Comparison of ENCODE assay signal across 7 cellular contexts in the genomic region with DNA sequence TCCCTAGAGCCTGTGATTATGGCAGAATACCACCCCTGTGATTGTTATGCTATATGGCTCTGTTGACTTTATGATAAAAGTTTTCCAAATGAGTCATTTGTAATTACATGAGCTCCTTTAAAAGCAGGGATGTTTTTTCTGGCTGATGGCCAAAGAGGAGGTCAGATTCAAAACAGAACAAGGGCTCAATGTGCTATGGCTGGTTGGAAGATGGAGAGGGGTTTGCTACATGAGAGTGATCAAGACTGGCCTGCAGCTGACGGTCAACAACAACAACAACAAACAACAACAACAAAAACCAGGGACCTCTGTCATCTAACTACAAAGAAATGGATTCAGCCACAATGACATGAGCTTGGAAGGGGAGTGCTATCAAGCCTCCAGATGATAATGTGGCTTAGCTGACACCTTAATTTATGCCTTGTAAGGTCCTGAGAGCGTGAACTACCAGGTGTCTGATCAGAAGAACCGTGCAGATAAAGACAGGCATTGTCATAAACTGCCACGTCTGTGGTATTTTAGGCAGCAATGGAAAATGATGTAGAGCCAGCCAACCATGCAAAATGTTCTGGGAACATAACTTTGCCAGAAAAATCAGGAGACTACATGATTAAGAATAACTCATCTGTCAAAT. TPM values are rescaled to one million over a fixed set of nuclear protein-coding genes. Genes with fewer than 3 reads are reported as not detected.
DNase-seq lines count a peak whose midpoint lies in the region; ATAC-seq and TF ChIP-seq lines count a peak whose summit lies in the region.

No MANE protein-coding gene starts in this region.

- no peak overlapping the region for H3K4me3 ChIP-seq in epithelial cell of proximal tubule (ENCODE audit: low read depth, low read length)
- H3K4me3 ChIP-seq in skeletal muscle satellite cell (ENCODE audit: low read length) = no peak overlapping the region
- H3K4me3 ChIP-seq in suprapubic skin = no peak overlapping the region

- CTCF ChIA-PET in HEK293T (lab: Yijun Ruan, JAX) = interaction anchor here (0.6 kb wide), 2 partner anchors 43 to 186 kb away, joined by 3 to 4 read pairs; no protein-coding TSS in a partner anchor

- no peak for TF ChIP-seq CTCF in epithelial cell of proximal tubule (conservative IDR thresholded peaks at IDR 0.05; ENCODE audit: low read depth, low read length)
- no peak for TF ChIP-seq CTCF in suprapubic skin (IDR thresholded peaks at IDR 0.05)

- 53% methylated on average over 4 of the region's 4 CpGs for WGBS in suprapubic skin

- H3K4me1 ChIP-seq in skeletal muscle satellite cell (ENCODE audit: control insufficient read depth, insufficient read depth, low read length) (peaks cover 11% of the 10 kb centered on the region), suprapubic skin (no peaks in the 10 kb centered on the region)

- TF ChIP-seq EP300 in suprapubic skin (IDR thresholded peaks at IDR 0.05) = no peak

- peaks cover 47% of the 10 kb centered on the region for H3K27me3 ChIP-seq in skeletal muscle satellite cell (ENCODE audit: control insufficient read depth, insufficient read depth, low read length)
- H3K27me3 ChIP-seq in suprapubic skin = peaks cover 12% of the 10 kb centered on the region

- no peak for ATAC-seq in HG03432 (IDR thresholded peaks at IDR 0.05; ENCODE audit: unreplicated experiment)

- no peak for TF ChIP-seq POLR2A in suprapubic skin (IDR thresholded peaks at IDR 0.05)

- POLR2A ChIA-PET in HEK293T (lab: Yijun Ruan, JAX) = interaction anchor here (0.6 kb wide), 1 partner anchor 134 kb away, joined by 3 read pairs; the partner anchor contains the start of gene LRRC75B

- H3K27ac ChIP-seq in suprapubic skin = no peak overlapping the region

- H3K9me3 ChIP-seq in skeletal muscle satellite cell (replicated peaks; ENCODE audit: low read length) = no peaks in the 10 kb centered on the region
- H3K9me3 ChIP-seq in suprapubic skin = no peaks in the 10 kb centered on the region

- no peak overlapping the region for H3K9ac ChIP-seq in skeletal muscle satellite cell (ENCODE audit: low read depth, low read length)

- no peaks in the 10 kb centered on the region for H3K36me3 ChIP-seq in skeletal muscle satellite cell (ENCODE audit: insufficient read depth, low read length)
- no peaks in the 10 kb centered on the region for H3K36me3 ChIP-seq in suprapubic skin

- DNase-seq in HEK293T (ENCODE audit: extremely low spot score) (peak; percentile 68), NCI-H510A (lab: John Stamatoyannopoulos, UW) (peak; percentile 46), epithelial cell of proximal tubule (ENCODE audit: low read depth) (peak; percentile 47), GOT3 (lab: John Stamatoyannopoulos, UW) (no peak), suprapubic skin (ENCODE audit: low spot score in 2 of 2) (no peak)

- peak overlapping the region; percentile 36 for H3K4me2 ChIP-seq in skeletal muscle satellite cell (ENCODE audit: low read length)

TF ChIP-seq in HEK293T, 16 proteins besides CTCF, POLR2A, EP300 and RAD21:
- TF ChIP-seq PKNOX1 (IDR thresholded peaks at IDR 0.05) = peak; percentile 85
- peak; percentile 87 for TF ChIP-seq FOXA1 (IDR thresholded peaks at IDR 0.05)
- TF ChIP-seq CTBP1 (IDR thresholded peaks at IDR 0.05; ENCODE audit: borderline replicate concordance) = peak; percentile 90
- TF ChIP-seq FOXM1 (IDR thresholded peaks at IDR 0.05; ENCODE audit: borderline replicate concordance) = no peak
- 0 out of 2 replicates have a peak, but pooled peaks have one; percentile 56 for TF ChIP-seq ARNT (IDR thresholded peaks at IDR 0.05)

RNA-seq across cellular contexts. Expression of gene PIWIL3, which starts 47.2 kb away (rescaled TPM):
- total RNA-seq in epithelial cell of proximal tubule (not detected in 2 replicates), suprapubic skin (not detected)
- not detected in 2 replicates for total RNA-seq in skeletal muscle satellite cell (2012; rRNA removed)

Comparison
In these comparisons a context has a peak if more than half of its experiments do, and no peak if none do; other contexts are left out.
1. DNase-seq: peak in HEK293T (single experiment), NCI-H510A (single experiment) and epithelial cell of proximal tubule (single experiment); none in GOT3 (single experiment) and suprapubic skin (0 of 2).